ENCODE assay signal across 1 cellular context in the genomic region with DNA sequence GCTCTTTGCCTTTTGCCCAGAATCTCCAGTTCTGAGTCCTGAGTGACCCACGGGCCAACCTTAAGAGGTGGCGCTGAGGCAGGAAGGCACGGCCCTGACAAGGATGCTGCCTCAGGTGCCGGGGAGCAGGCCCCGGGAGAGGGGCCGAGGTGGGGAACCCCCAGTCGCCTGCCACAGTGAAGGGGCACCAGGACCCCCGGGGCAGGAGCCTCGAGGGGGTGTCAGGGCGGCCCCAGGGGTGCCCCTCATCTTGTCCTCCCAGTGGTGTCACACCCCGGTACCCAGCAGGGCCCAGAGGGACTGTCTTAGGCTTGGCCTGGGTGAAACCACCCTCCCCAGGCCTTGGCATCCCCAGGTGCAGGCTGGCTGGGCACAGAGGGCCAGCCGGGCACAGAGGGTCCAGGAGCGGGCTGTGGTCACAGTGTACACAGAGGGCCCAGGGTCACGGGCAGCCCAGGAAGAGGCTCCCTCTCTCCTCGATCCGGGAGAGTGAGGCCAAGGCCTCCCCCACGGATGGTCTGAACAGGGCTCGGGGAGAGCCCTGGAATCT.
TF ChIP-seq lines count a peak whose summit lies in the region.

No MANE protein-coding gene starts in this region.

TF ChIP-seq in GM23338, 12 proteins besides CTCF, POLR2A, EP300 and RAD21:
- TF ChIP-seq, protein P1, sequence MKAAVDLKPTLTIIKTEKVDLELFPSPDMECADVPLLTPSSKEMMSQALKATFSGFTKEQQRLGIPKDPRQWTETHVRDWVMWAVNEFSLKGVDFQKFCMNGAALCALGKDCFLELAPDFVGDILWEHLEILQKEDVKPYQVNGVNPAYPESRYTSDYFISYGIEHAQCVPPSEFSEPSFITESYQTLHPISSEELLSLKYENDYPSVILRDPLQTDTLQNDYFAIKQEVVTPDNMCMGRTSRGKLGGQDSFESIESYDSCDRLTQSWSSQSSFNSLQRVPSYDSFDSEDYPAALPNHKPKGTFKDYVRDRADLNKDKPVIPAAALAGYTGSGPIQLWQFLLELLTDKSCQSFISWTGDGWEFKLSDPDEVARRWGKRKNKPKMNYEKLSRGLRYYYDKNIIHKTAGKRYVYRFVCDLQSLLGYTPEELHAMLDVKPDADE (IDR thresholded peaks at IDR 0.05): no peak
- no peak for TF ChIP-seq NANOG (IDR thresholded peaks at IDR 0.05; ENCODE audit: borderline replicate concordance)
- TF ChIP-seq, protein P2, sequence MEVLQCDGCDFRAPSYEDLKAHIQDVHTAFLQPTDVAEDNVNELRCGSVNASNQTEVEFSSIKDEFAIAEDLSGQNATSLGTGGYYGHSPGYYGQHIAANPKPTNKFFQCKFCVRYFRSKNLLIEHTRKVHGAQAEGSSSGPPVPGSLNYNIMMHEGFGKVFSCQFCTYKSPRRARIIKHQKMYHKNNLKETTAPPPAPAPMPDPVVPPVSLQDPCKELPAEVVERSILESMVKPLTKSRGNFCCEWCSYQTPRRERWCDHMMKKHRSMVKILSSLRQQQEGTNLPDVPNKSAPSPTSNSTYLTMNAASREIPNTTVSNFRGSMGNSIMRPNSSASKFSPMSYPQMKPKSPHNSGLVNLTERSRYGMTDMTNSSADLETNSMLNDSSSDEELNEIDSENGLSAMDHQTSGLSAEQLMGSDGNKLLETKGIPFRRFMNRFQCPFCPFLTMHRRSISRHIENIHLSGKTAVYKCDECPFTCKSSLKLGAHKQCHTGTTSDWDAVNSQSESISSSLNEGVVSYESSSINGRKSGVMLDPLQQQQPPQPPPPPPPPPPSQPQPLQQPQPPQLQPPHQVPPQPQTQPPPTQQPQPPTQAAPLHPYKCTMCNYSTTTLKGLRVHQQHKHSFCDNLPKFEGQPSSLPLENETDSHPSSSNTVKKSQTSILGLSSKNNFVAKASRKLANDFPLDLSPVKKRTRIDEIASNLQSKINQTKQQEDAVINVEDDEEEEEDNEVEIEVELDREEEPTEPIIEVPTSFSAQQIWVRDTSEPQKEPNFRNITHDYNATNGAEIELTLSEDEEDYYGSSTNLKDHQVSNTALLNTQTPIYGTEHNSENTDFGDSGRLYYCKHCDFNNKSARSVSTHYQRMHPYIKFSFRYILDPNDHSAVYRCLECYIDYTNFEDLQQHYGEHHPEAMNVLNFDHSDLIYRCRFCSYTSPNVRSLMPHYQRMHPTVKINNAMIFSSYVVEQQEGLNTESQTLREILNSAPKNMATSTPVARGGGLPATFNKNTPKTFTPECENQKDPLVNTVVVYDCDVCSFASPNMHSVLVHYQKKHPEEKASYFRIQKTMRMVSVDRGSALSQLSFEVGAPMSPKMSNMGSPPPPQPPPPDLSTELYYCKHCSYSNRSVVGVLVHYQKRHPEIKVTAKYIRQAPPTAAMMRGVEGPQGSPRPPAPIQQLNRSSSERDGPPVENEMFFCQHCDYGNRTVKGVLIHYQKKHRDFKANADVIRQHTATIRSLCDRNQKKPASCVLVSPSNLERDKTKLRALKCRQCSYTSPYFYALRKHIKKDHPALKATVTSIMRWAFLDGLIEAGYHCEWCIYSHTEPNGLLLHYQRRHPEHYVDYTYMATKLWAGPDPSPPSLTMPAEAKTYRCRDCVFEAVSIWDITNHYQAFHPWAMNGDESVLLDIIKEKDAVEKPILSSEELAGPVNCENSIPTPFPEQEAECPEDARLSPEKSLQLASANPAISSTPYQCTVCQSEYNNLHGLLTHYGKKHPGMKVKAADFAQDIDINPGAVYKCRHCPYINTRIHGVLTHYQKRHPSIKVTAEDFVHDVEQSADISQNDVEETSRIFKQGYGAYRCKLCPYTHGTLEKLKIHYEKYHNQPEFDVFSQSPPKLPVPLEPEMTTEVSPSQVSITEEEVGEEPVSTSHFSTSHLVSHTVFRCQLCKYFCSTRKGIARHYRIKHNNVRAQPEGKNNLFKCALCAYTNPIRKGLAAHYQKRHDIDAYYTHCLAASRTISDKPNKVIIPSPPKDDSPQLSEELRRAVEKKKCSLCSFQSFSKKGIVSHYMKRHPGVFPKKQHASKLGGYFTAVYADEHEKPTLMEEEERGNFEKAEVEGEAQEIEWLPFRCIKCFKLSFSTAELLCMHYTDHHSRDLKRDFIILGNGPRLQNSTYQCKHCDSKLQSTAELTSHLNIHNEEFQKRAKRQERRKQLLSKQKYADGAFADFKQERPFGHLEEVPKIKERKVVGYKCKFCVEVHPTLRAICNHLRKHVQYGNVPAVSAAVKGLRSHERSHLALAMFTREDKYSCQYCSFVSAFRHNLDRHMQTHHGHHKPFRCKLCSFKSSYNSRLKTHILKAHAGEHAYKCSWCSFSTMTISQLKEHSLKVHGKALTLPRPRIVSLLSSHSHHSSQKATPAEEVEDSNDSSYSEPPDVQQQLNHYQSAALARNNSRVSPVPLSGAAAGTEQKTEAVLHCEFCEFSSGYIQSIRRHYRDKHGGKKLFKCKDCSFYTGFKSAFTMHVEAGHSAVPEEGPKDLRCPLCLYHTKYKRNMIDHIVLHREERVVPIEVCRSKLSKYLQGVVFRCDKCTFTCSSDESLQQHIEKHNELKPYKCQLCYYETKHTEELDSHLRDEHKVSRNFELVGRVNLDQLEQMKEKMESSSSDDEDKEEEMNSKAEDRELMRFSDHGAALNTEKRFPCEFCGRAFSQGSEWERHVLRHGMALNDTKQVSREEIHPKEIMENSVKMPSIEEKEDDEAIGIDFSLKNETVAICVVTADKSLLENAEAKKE (CRISPR knock-in tag; IDR thresholded peaks at IDR 0.05): no peak
- no peak for TF ChIP-seq JUNB (IDR thresholded peaks at IDR 0.05; ENCODE audit: unreplicated experiment)
- TF ChIP-seq ZNF331 (CRISPR knock-in tag; IDR thresholded peaks at IDR 0.05; ENCODE audit: low read depth): no peak
- TF ChIP-seq STAT1 (IDR thresholded peaks at IDR 0.05; ENCODE audit: unreplicated experiment): no peak
- TF ChIP-seq, protein P3, sequence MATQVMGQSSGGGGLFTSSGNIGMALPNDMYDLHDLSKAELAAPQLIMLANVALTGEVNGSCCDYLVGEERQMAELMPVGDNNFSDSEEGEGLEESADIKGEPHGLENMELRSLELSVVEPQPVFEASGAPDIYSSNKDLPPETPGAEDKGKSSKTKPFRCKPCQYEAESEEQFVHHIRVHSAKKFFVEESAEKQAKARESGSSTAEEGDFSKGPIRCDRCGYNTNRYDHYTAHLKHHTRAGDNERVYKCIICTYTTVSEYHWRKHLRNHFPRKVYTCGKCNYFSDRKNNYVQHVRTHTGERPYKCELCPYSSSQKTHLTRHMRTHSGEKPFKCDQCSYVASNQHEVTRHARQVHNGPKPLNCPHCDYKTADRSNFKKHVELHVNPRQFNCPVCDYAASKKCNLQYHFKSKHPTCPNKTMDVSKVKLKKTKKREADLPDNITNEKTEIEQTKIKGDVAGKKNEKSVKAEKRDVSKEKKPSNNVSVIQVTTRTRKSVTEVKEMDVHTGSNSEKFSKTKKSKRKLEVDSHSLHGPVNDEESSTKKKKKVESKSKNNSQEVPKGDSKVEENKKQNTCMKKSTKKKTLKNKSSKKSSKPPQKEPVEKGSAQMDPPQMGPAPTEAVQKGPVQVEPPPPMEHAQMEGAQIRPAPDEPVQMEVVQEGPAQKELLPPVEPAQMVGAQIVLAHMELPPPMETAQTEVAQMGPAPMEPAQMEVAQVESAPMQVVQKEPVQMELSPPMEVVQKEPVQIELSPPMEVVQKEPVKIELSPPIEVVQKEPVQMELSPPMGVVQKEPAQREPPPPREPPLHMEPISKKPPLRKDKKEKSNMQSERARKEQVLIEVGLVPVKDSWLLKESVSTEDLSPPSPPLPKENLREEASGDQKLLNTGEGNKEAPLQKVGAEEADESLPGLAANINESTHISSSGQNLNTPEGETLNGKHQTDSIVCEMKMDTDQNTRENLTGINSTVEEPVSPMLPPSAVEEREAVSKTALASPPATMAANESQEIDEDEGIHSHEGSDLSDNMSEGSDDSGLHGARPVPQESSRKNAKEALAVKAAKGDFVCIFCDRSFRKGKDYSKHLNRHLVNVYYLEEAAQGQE (IDR thresholded peaks at IDR 0.05; ENCODE audit: unreplicated experiment): no peak
- no peak for TF ChIP-seq EZH2phosphoT487 (IDR thresholded peaks at IDR 0.05; ENCODE audit: unreplicated experiment)
- TF ChIP-seq CREB1 (CRISPR knock-in tag; IDR thresholded peaks at IDR 0.05; ENCODE audit: low read depth): no peak
- TF ChIP-seq EZH2 (IDR thresholded peaks at IDR 0.05; ENCODE audit: low read depth, unreplicated experiment): no peak
- TF ChIP-seq POLR2AphosphoS5 (IDR thresholded peaks at IDR 0.05; ENCODE audit: low read depth): no peak
- TF ChIP-seq ZNF114 (CRISPR knock-in tag; IDR thresholded peaks at IDR 0.05): no peak
